24 cellular contexts compared by ENCODE assay signal in the genomic region with DNA sequence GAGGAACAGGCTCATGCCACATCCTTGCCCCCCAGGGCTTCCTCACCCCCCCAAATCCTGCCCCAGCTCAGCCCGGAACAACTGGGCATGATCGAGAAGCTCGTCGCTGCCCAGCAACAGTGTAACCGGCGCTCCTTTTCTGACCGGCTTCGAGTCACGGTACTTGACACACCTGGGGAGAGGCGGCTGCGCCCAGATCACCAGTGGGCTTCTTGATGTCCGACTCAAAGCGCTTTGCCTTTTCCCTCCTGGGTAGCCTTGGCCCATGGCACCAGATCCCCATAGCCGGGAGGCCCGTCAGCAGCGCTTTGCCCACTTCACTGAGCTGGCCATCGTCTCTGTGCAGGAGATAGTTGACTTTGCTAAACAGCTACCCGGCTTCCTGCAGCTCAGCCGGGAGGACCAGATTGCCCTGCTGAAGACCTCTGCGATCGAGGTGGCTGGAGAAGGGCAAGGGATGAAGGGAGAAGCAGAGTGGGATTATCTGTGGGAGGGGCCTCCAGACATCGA. TPM values are rescaled to one million over a fixed set of nuclear protein-coding genes. Genes with fewer than 3 reads are reported as not detected.
DNase-seq lines count a peak whose midpoint lies in the region; ATAC-seq and TF ChIP-seq lines count a peak whose summit lies in the region.
"Had no signal": no experiment of that assay in that cellular context is flagged by ENCODE, and none has a peak within 500 bp of the region (broad histone marks: within the 10 kb centered on the region; RNA-seq: fewer than 3 reads in every experiment).

No MANE protein-coding gene starts in this region.

- peak overlapping the region; percentile 71 for H2BK120ac ChIP-seq in mesenchymal stem cell (ENCODE audit: low read depth, low read length)

- peaks cover 3% of the 10 kb centered on the region for H3K79me1 ChIP-seq in mesenchymal stem cell (replicated peaks; ENCODE audit: low read length, poor library complexity, severe bottlenecking)

- H3K9me3 Mint-ChIP-seq in activated naive CD4-positive, alpha-beta T cell treated with anti-CD3 and anti-CD28 coated beads, Interleukin-2, amount 10 ng/mL, durations not matched to agents 7 days and 5 days = no peaks in the 10 kb centered on the region
- no peaks in the 10 kb centered on the region for H3K9me3 Mint-ChIP-seq in activated naive CD4-positive, alpha-beta T cell treated with anti-CD3 and anti-CD28 coated beads, Interleukin-2, amount 50 U/mL, for 72 hours
- H3K9me3 Mint-ChIP-seq: CD4-positive, alpha-beta T cell; HFFc6 had no signal

- TF ChIP-seq CTCF in WERI-Rb-1 (IDR thresholded peaks at IDR 0.05; ENCODE audit: low read depth, low read length) (no peak), esophagus squamous epithelium (IDR thresholded peaks at IDR 0.05) (no peak)

- H3K36me3 Mint-ChIP-seq in activated naive CD4-positive, alpha-beta T cell treated with anti-CD3 and anti-CD28 coated beads, Interleukin-2, amount 10 ng/mL, durations not matched to agents 7 days and 5 days = peaks cover 3% of the 10 kb centered on the region
- H3K36me3 Mint-ChIP-seq in activated naive CD4-positive, alpha-beta T cell treated with anti-CD3 and anti-CD28 coated beads, Interleukin-2, amount 50 U/mL, for 72 hours = no peaks in the 10 kb centered on the region

- no peak for ATAC-seq in activated naive CD4-positive, alpha-beta T cell treated with anti-CD3 and anti-CD28 coated beads, Interleukin-2, amount 50 U/mL, for 72 hours
- ATAC-seq in Right ventricle myocardium inferior = no peak
- ATAC-seq: K562 had no signal

- H2BK5ac ChIP-seq in mesenchymal stem cell (ENCODE audit: low read depth, low read length, poor library complexity, severe bottlenecking) = no peak overlapping the region

- H3K36me3 ChIP-seq in WERI-Rb-1 (no peaks in the 10 kb centered on the region), mesenchymal stem cell (ENCODE audit: control insufficient read depth in 1 of 2, insufficient read depth in 2 of 2, low read depth in 1 of 2, low read length in 2 of 2) (peaks cover 0 to 10% of the 10 kb centered on the region in 2 experiments), esophagus squamous epithelium (peaks cover 0 to 20% (median 0%) of the 10 kb centered on the region in 3 donors)
- H3K36me3 ChIP-seq: HAP-1 had no signal

- peak overlapping the region; percentile 23 to 32 for H2BK12ac ChIP-seq in mesenchymal stem cell (ENCODE audit: low read length in 2 of 2)

- peak overlapping the region; percentile 69 for H4K8ac ChIP-seq in mesenchymal stem cell (ENCODE audit: low read length)

- H4K91ac ChIP-seq in mesenchymal stem cell (ENCODE audit: low read length) = peak overlapping the region; percentile 78

- H3K27me3 ChIP-seq in WERI-Rb-1 (ENCODE audit: insufficient read depth, low read depth, severe bottlenecking) = no peaks in the 10 kb centered on the region
- H3K27me3 ChIP-seq in mesenchymal stem cell (ENCODE audit: control insufficient read depth in 1 of 2, insufficient read depth in 1 of 2, low read length in 2 of 2) = no peaks in the 10 kb centered on the region
- H3K27me3 ChIP-seq in esophagus squamous epithelium = no peaks in the 10 kb centered on the region
- H3K27me3 ChIP-seq: BLaER1 treated with 17β-estradiol and CSF1 and Interleukin-3, amounts not matched to agents 10 nM and 100 nM; SJSA1 had no signal

- 95% methylated on average over 22 of the region's 22 CpGs for WGBS in mesenchymal stem cell
- 86% methylated on average over 11 to 15 of the region's 22 CpGs for WGBS in esophagus squamous epithelium, 2 donors

- H3K4ac ChIP-seq in mesenchymal stem cell (ENCODE audit: low read depth in 1 of 2, low read length in 2 of 2) = no peak overlapping the region

- H3K14ac ChIP-seq in mesenchymal stem cell (ENCODE audit: low read length in 2 of 2) = no peak overlapping the region

- no peak overlapping the region for H2AFZ ChIP-seq in mesenchymal stem cell (ENCODE audit: low read depth, low read length)

- no peak overlapping the region for H2BK15ac ChIP-seq in mesenchymal stem cell (ENCODE audit: low read depth, poor library complexity, severe bottlenecking)

- CTCF ChIA-PET in activated naive CD4-positive, alpha-beta T cell treated with anti-CD3 and anti-CD28 coated beads, Interleukin-2, amount 10 ng/mL, durations not matched to agents 7 days and 5 days (lab: Charles Lee) = interaction anchor here (0.9 to 1.0 kb wide), 2 partner anchors 13 to 45 kb away, joined by 3 read pairs; partner anchors contain the start of gene ACP2

- no peak for DNase-seq in activated naive CD4-positive, alpha-beta T cell treated with anti-CD3 and anti-CD28 coated beads, Interleukin-2, amount 10 ng/mL, durations not matched to agents 7 days and 5 days
- no peak for DNase-seq in activated naive CD4-positive, alpha-beta T cell treated with anti-CD3 and anti-CD28 coated beads, Interleukin-2, amount 50 U/mL, for 72 hours (ENCODE audit: low spot score in 2 of 2)
- DNase-seq in WERI-Rb-1 (peak; percentile 75), mesenchymal stem cell (no peak), esophagus squamous epithelium (lab: John Stamatoyannopoulos, UW) (no peak), Right ventricle myocardium inferior (ENCODE audit: missing footprints) (no peak)
- no peak for DNase-seq in activated CD8-positive, alpha-beta memory T cell treated with anti-CD3 and anti-CD28 coated beads, Interleukin-2, amount 50 U/mL, for 4 hours
- DNase-seq: AML-193; CD4-positive, alpha-beta T cell; DMS53; GOT3; HFFc6; Kasumi-1; MV-4-11; NCI-H1105; NCI-H1436 treated with DMSO at 0.1 percent for 48 hours; NCI-H187 treated with DMSO at 0.1 percent for 48 hours; NCI-H2171 treated with DMSO at 0.1 percent for 48 hours; NCI-H345; NCI-H510A treated with DMSO at 0.1 percent for 48 hours had no signal

- H3K18ac ChIP-seq in mesenchymal stem cell (ENCODE audit: low read depth in 1 of 2, low read length in 2 of 2) = no peak overlapping the region

- intact Hi-C loops in esophagus squamous epithelium (cut with DNase I) = no loop called here
- intact Hi-C loops in Right ventricle myocardium inferior (cut with DNase I) = no loop called here

- H3K9ac ChIP-seq in mesenchymal stem cell (ENCODE audit: low read length) = no peak overlapping the region

- H3K27ac ChIP-seq in WERI-Rb-1 (no peak overlapping the region), mesenchymal stem cell (ENCODE audit: low read length, poor library complexity, severe bottlenecking) (no peak overlapping the region), esophagus squamous epithelium (no peak overlapping the region)
- H3K27ac ChIP-seq: SJSA1 had no signal

- no peaks in the 10 kb centered on the region for H3K9me3 ChIP-seq in WERI-Rb-1 (ENCODE audit: severe bottlenecking)
- no peaks in the 10 kb centered on the region for H3K9me3 ChIP-seq in mesenchymal stem cell (ENCODE audit: control insufficient read depth, low read length)
- no peaks in the 10 kb centered on the region for H3K9me3 ChIP-seq in esophagus squamous epithelium
- H3K9me3 ChIP-seq: BLaER1 treated with 17β-estradiol and CSF1 and Interleukin-3, amounts not matched to agents 10 nM and 100 nM; HAP-1; SJSA1 had no signal

- TF ChIP-seq POLR2A in esophagus squamous epithelium (IDR thresholded peaks at IDR 0.05) = no peak

- peaks cover 26% of the 10 kb centered on the region for H3K4me1 ChIP-seq in mesenchymal stem cell (ENCODE audit: control insufficient read depth, insufficient read depth, low read depth, low read length)
- peaks cover 25 to 48% (median 28%) of the 10 kb centered on the region in 3 donors for H3K4me1 ChIP-seq in esophagus squamous epithelium
- H3K4me1 ChIP-seq: HAP-1 had no signal

- H3K23ac ChIP-seq in mesenchymal stem cell (ENCODE audit: low read length in 2 of 2) = no peak overlapping the region

- no peak overlapping the region for H2AK5ac ChIP-seq in mesenchymal stem cell (ENCODE audit: low read length, severe bottlenecking)

- peaks cover 36% of the 10 kb centered on the region for H3K4me1 Mint-ChIP-seq in activated naive CD4-positive, alpha-beta T cell treated with anti-CD3 and anti-CD28 coated beads, Interleukin-2, amount 10 ng/mL, durations not matched to agents 7 days and 5 days

- no peaks in the 10 kb centered on the region for H3K27me3 Mint-ChIP-seq in activated naive CD4-positive, alpha-beta T cell treated with anti-CD3 and anti-CD28 coated beads, Interleukin-2, amount 10 ng/mL, durations not matched to agents 7 days and 5 days
- H3K27me3 Mint-ChIP-seq: CD4-positive, alpha-beta T cell had no signal

- H3K4me2 ChIP-seq in mesenchymal stem cell (ENCODE audit: low read length, poor library complexity, severe bottlenecking) = no peak overlapping the region

- H3K4me3 Mint-ChIP-seq in activated naive CD4-positive, alpha-beta T cell treated with anti-CD3 and anti-CD28 coated beads, Interleukin-2, amount 10 ng/mL, durations not matched to agents 7 days and 5 days = no peak overlapping the region
- H3K4me3 Mint-ChIP-seq: CD4-positive, alpha-beta T cell; HFFc6 had no signal

- peak overlapping the region; percentile 7 for H3K27ac Mint-ChIP-seq in activated naive CD4-positive, alpha-beta T cell treated with anti-CD3 and anti-CD28 coated beads, Interleukin-2, amount 10 ng/mL, durations not matched to agents 7 days and 5 days
- no peak overlapping the region for H3K27ac Mint-ChIP-seq in activated naive CD4-positive, alpha-beta T cell treated with anti-CD3 and anti-CD28 coated beads, Interleukin-2, amount 50 U/mL, for 72 hours
- H3K27ac Mint-ChIP-seq: CD4-positive, alpha-beta T cell; HFFc6 had no signal

- no peak overlapping the region for H3K4me3 ChIP-seq in WERI-Rb-1 (ENCODE audit: low read depth, low read length)
- H3K4me3 ChIP-seq in mesenchymal stem cell (ENCODE audit: insufficient read depth in 1 of 2, low read depth in 1 of 2, low read length in 2 of 2) = peak overlapping the region in 1 of 2 experiments; percentile 6
- no peak overlapping the region for H3K4me3 ChIP-seq in esophagus squamous epithelium
- H3K4me3 ChIP-seq: BLaER1 treated with 17β-estradiol and CSF1 and Interleukin-3, amounts not matched to agents 10 nM and 100 nM; HAP-1; K562; SJSA1 had no signal

RNA-seq across cellular contexts. Expression of gene NR1H3, which starts 3.5 kb away (rescaled TPM):
- total RNA-seq in activated naive CD4-positive, alpha-beta T cell treated with anti-CD3 and anti-CD28 coated beads, Interleukin-2, amount 50 U/mL, for 72 hours = 10 to 100 TPM in 1 of 2 donors, 1 to 10 TPM in 1; 6.9 to 11.1 TPM
- polyA plus RNA-seq in mesenchymal stem cell (2013, experiment 1 of 2) = 21.5 TPM
- 20.0 TPM for polyA plus RNA-seq in mesenchymal stem cell (2013, experiment 2 of 2)
- total RNA-seq in esophagus squamous epithelium = 10 to 100 TPM in 2 of 4 donors, 1 to 10 TPM in 2; 2.4 to 24.8 (median 12.5) TPM
- total RNA-seq in Right ventricle myocardium inferior = 22.3 TPM

RNA-seq across cellular contexts. Expression of gene MADD, which starts 8.6 kb away (rescaled TPM):
- total RNA-seq in activated naive CD4-positive, alpha-beta T cell treated with anti-CD3 and anti-CD28 coated beads, Interleukin-2, amount 50 U/mL, for 72 hours = 100 to 1,000 TPM in 1 of 2 donors, 10 to 100 TPM in 1; 68.9 to 140 TPM
- 18.6 TPM for polyA plus RNA-seq in mesenchymal stem cell (2013, experiment 1 of 2)
- 17.8 TPM for polyA plus RNA-seq in mesenchymal stem cell (2013, experiment 2 of 2)
- 10 to 100 TPM; 12.6 to 34.7 (median 15.4) TPM for total RNA-seq in esophagus squamous epithelium
- total RNA-seq in Right ventricle myocardium inferior = 40.2 TPM

RNA-seq across cellular contexts. Expression of gene ACP2, which starts 12.7 kb away (rescaled TPM):
- 10 to 100 TPM in 1 of 2 donors, 1 to 10 TPM in 1; 8.0 to 12.7 TPM for total RNA-seq in activated naive CD4-positive, alpha-beta T cell treated with anti-CD3 and anti-CD28 coated beads, Interleukin-2, amount 50 U/mL, for 72 hours
- 33.5 TPM for polyA plus RNA-seq in mesenchymal stem cell (2013, experiment 1 of 2)
- 31.7 TPM for polyA plus RNA-seq in mesenchymal stem cell (2013, experiment 2 of 2)
- total RNA-seq in esophagus squamous epithelium = 10 to 100 TPM; 20.4 to 38.0 (median 26.5) TPM
- total RNA-seq in Right ventricle myocardium inferior = 21.2 TPM

RNA-seq across cellular contexts. Expression of gene DDB2, which starts 46.6 kb away (rescaled TPM):
- total RNA-seq in activated naive CD4-positive, alpha-beta T cell treated with anti-CD3 and anti-CD28 coated beads, Interleukin-2, amount 50 U/mL, for 72 hours = 100 to 1,000 TPM; 194 to 486 TPM
- polyA plus RNA-seq in mesenchymal stem cell (2013, experiment 1 of 2) = 32.7 TPM
- 30.8 TPM for polyA plus RNA-seq in mesenchymal stem cell (2013, experiment 2 of 2)
- total RNA-seq in esophagus squamous epithelium (10 to 100 TPM; 25.7 to 65.8 (median 43.5) TPM), Right ventricle myocardium inferior (10.3 TPM)
